In the genomic region with DNA sequence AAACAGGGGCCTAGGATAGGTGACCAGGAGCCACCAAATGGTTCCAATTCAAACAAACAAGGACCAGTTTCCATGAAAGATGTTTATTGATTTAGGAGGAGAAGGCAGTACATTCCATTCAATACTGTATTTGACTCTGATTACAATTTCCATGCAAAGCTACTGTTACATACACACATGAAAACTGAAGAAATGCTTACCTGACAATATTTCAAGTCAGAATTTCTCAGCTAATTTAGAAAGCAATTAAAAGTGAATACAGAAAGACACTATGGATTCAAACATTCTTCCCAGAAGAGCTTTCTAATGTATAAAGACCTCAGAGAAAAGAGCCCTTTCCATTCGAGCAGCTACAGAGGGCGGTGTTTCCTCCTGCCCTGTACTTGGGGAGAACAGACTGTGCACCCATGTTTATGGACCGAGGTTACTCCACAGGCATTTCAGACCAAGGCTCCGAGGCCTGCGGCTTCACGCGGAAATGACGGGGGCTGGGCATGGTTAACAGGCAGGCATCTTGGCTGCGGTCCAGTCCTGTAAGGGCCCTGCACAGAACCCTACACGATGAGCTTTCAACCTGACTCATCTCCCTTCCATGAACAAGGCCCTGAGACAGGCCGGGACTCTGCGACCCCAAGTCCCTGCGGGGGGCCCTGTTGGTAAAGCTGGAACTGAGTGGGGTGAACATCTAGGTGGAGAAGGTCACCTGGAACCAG, we compare ENCODE assay signal across 8 cellular contexts. TPM values are rescaled to one million over a fixed set of nuclear protein-coding genes. Genes with fewer than 3 reads are reported as not detected.
DNase-seq lines count a peak whose midpoint lies in the region; ATAC-seq lines count a peak whose summit lies in the region.

No MANE protein-coding gene starts in this region.

- H3K36me3 Mint-ChIP-seq in activated naive CD4-positive, alpha-beta T cell treated with anti-CD3 and anti-CD28 coated beads, Interleukin-2, amount 50 U/mL, for 72 hours = peaks cover 19 to 23% of the 10 kb centered on the region in 2 donors

- intact Hi-C loops in left colon (cut with DNase I, micrococcal nuclease) = no loop called here

- no peaks in the 10 kb centered on the region for H3K9me3 Mint-ChIP-seq in activated naive CD4-positive, alpha-beta T cell treated with anti-CD3 and anti-CD28 coated beads, Interleukin-2, amount 50 U/mL, for 72 hours

- peak; percentile 36 to 75 for ATAC-seq in activated naive CD4-positive, alpha-beta T cell treated with anti-CD3 and anti-CD28 coated beads, Interleukin-2, amount 50 U/mL, for 72 hours
- peak; percentile 77 for ATAC-seq in left colon
- no peak for ATAC-seq in GM18519 (IDR thresholded peaks at IDR 0.05; ENCODE audit: low FRiP score, unreplicated experiment)
- no peak for ATAC-seq in GM21526 (IDR thresholded peaks at IDR 0.05; ENCODE audit: low FRiP score, unreplicated experiment)
- ATAC-seq in HG02938 (IDR thresholded peaks at IDR 0.05; ENCODE audit: unreplicated experiment) = no peak
- ATAC-seq in GM21447 (IDR thresholded peaks at IDR 0.05; ENCODE audit: unreplicated experiment) = no peak

- DNase-seq in EL (peak; percentile 91), NCI-H2227 treated with DMSO at 0.1 percent for 48 hours (lab: John Stamatoyannopoulos, UW) (peak; percentile 16), left colon (peak; percentile 77 to 89)
- DNase-seq in activated naive CD4-positive, alpha-beta T cell treated with anti-CD3 and anti-CD28 coated beads, Interleukin-2, amount 50 U/mL, for 72 hours (ENCODE audit: low spot score in 2 of 2) = peak in 1 of 2 donors; percentile 69

- peak overlapping the region; percentile 60 to 92 for H3K27ac Mint-ChIP-seq in activated naive CD4-positive, alpha-beta T cell treated with anti-CD3 and anti-CD28 coated beads, Interleukin-2, amount 50 U/mL, for 72 hours

RNA-seq across cellular contexts. Expression of a gene that starts 25.7 kb away (rescaled TPM):
- total RNA-seq in activated naive CD4-positive, alpha-beta T cell treated with anti-CD3 and anti-CD28 coated beads, Interleukin-2, amount 50 U/mL, for 72 hours = 1 to 10 TPM; 3.5 to 5.7 TPM
- 1 to 10 TPM; 5.9 to 6.5 TPM for total RNA-seq in left colon

RNA-seq across cellular contexts. Expression of a gene that starts 39.0 kb away (rescaled TPM):
- 10 to 100 TPM; 40.1 to 52.7 TPM for total RNA-seq in activated naive CD4-positive, alpha-beta T cell treated with anti-CD3 and anti-CD28 coated beads, Interleukin-2, amount 50 U/mL, for 72 hours
- 10 to 100 TPM; 50.5 to 55.3 TPM for total RNA-seq in left colon

RNA-seq across cellular contexts. Expression of a gene that starts 50.6 kb away (rescaled TPM):
- total RNA-seq in activated naive CD4-positive, alpha-beta T cell treated with anti-CD3 and anti-CD28 coated beads, Interleukin-2, amount 50 U/mL, for 72 hours = 10 to 100 TPM; 39.7 to 47.3 TPM
- 10 to 100 TPM; 30.7 to 37.7 TPM for total RNA-seq in left colon

Comparison
In these comparisons a context has a peak if more than half of its experiments do, and no peak if none do; other contexts are left out.
1. ATAC-seq: peak in activated naive CD4-positive, alpha-beta T cell treated with anti-CD3 and anti-CD28 coated beads, Interleukin-2, amount 50 U/mL, for 72 hours (2 of 2) and left colon (single experiment); none in GM18519 (single experiment), GM21526 (single experiment), HG02938 (single experiment) and GM21447 (single experiment).